ENCODE assay signal across 27 cellular contexts in genomic region chr12:10986812-10987211, GRCh38.
"Had no signal": no experiment of that assay in that cellular context is flagged by ENCODE, and none has a peak within 500 bp of the region (broad histone marks: within the 10 kb centered on the region; RNA-seq: fewer than 3 reads in every experiment).

TSS of gene TAS2R50 (minus strand) at chr12:10986912. CDS start at chr12:10986860, 52 bp downstream.

- H3K27ac Mint-ChIP-seq: mesothelial cell of epicardium; natural killer cell; nephron progenitor cell; stimulated activated memory B cell treated with anti-CD40 and anti-IgM and Interleukin-4, amounts not matched to agents 10 μg/mL and 1 μg/mL and 100 μg/mL, for 72 hours; stimulated activated naive CD8-positive, alpha-beta T cell treated with anti-CD3 and anti-CD28 coated beads, Interleukin-15, amount 100 ng/mL, for 72 hours; type B pancreatic cell had no signal

- H3K4me3 Mint-ChIP-seq: mesothelial cell of epicardium; naive B cell; natural killer cell; nephron progenitor cell; stimulated activated memory B cell treated with anti-CD40 and anti-IgM and Interleukin-4, amounts not matched to agents 10 μg/mL and 1 μg/mL and 100 μg/mL, for 72 hours; stimulated activated naive CD8-positive, alpha-beta T cell treated with anti-CD3 and anti-CD28 coated beads, Interleukin-15, amount 100 ng/mL, for 72 hours; type B pancreatic cell had no signal

- H3K9me3 Mint-ChIP-seq: natural killer cell had no signal

- DNase-seq: hippocampal formation; kidney; left colon; left lung; lower lobe of right lung; mammary epithelial cell; mesenchymal stem cell; naive B cell; natural killer cell; nephron progenitor cell; pancreas; psoas muscle; right lobe of liver; stimulated activated CD4-positive, alpha-beta T cell treated with anti-CD3 and anti-CD28 coated beads, Interleukin-1b, Interleukin-23, amount 100 ng/mL, for 48 hours; stimulated activated CD4-positive, alpha-beta T cell treated with anti-CD3 and anti-CD28 coated beads, Interleukin-2, amount 100 ng/mL, for 48 hours; stimulated activated CD4-positive, alpha-beta T cell treated with anti-CD3 and anti-CD28 coated beads, Interleukin-4, amount 100 ng/mL, for 4 hours; stimulated activated CD8-positive, alpha-beta memory T cell treated with anti-CD3 and anti-CD28 coated beads, Interleukin-4, amount 100 ng/mL, for 48 hours; stimulated activated naive CD4-positive, alpha-beta T cell treated with Interleukin-2 at 50 U/mL for 16 hours; stimulated activated naive CD8-positive, alpha-beta T cell treated with anti-CD3 and anti-CD28 coated beads, Interleukin-15, amount 100 ng/mL, for 72 hours; substantia nigra; uterus had no signal

- H3K9me3 ChIP-seq: lower lobe of right lung, right atrium auricular region, tibial nerve, uterus had no signal

- H3K27me3 ChIP-seq: left lung, pancreas, right atrium auricular region, right lobe of liver, tibial nerve, uterus had no signal

- H3K36me3 ChIP-seq: left lung, lower lobe of right lung, pancreas, right atrium auricular region, right lobe of liver, uterus had no signal

- ATAC-seq: left colon; left lung; lower lobe of right lung; natural killer cell; pancreas; psoas muscle; right lobe of liver; stimulated activated memory B cell treated with anti-CD40 and anti-IgM and Interleukin-4, amounts not matched to agents 10 μg/mL and 1 μg/mL and 100 μg/mL, for 72 hours; stimulated activated naive CD8-positive, alpha-beta T cell treated with anti-CD3 and anti-CD28 coated beads, Interleukin-15, amount 100 ng/mL, for 72 hours had no signal

- H3K27ac ChIP-seq: left lung, lower lobe of right lung, pancreas, psoas muscle, right atrium auricular region, right lobe of liver, tibial nerve, uterus had no signal

- H3K4me1 Mint-ChIP-seq: mesothelial cell of epicardium; nephron progenitor cell; stimulated activated memory B cell treated with anti-CD40 and anti-IgM and Interleukin-4, amounts not matched to agents 10 μg/mL and 1 μg/mL and 100 μg/mL, for 72 hours had no signal

- H3K4me1 ChIP-seq: left lung, lower lobe of right lung, pancreas, psoas muscle, right atrium auricular region, right lobe of liver, tibial nerve, uterus had no signal

- H3K27me3 Mint-ChIP-seq: naive B cell; stimulated activated memory B cell treated with anti-CD40 and anti-IgM and Interleukin-4, amounts not matched to agents 10 μg/mL and 1 μg/mL and 100 μg/mL, for 72 hours; type B pancreatic cell had no signal

- H3K4me3 ChIP-seq: left lung, lower lobe of right lung, pancreas, psoas muscle, right atrium auricular region, right lobe of liver, smooth muscle cell, tibial nerve, uterus had no signal
